In genomic region chr7:122552769-122553168, GRCh38 we compare ENCODE assay signal across 15 cellular contexts.
DNase-seq lines count a peak whose midpoint lies in the region; ATAC-seq lines count a peak whose summit lies in the region.
"Had no signal": no experiment of that assay in that cellular context is flagged by ENCODE, and none has a peak within 500 bp of the region (broad histone marks: within the 10 kb centered on the region; RNA-seq: fewer than 3 reads in every experiment).

No MANE protein-coding gene starts in this region.

- peak; percentile 48 for ATAC-seq in Right ventricle myocardium superior (ENCODE audit: poor library complexity)
- ATAC-seq: A549; CD8-positive, alpha-beta T cell; GM12878 had no signal

- DNase-seq in Right ventricle myocardium superior (no peak), cardiac septum (ENCODE audit: low spot score) (no peak), G401 (ENCODE audit: low spot score) (peak; percentile 58), cerebellum (ENCODE audit: low spot score) (peak; percentile 13), NK-92 (lab: John Stamatoyannopoulos, UW; ENCODE audit: unreplicated experiment) (no peak), NCI-H128 (lab: John Stamatoyannopoulos, UW; ENCODE audit: unreplicated experiment) (no peak)
- DNase-seq: AML-193; Caco-2; Calu3; CD4-positive, alpha-beta T cell; CD8-positive, alpha-beta T cell; DMS79 treated with DMSO at 0.1 percent for 48 hours; GDM1 had no signal

- in situ Hi-C loops in G401 (cut with HindIII; ENCODE audit: low sequenced_read_pairs), result no loop called here

- intact Hi-C loops in Right ventricle myocardium superior (cut with DNase I) (no loop called here), cardiac septum (cut with DNase I) (no loop called here)

Comparison
In these comparisons a context has a peak if more than half of its experiments do, and no peak if none do; other contexts are left out.
1. DNase-seq: peak in G401 (single experiment) and cerebellum (single experiment); none in Right ventricle myocardium superior (single experiment), cardiac septum (single experiment), NK-92 (single experiment) and NCI-H128 (single experiment).